ENCODE assay signal across 20 cellular contexts in genomic region chr7:158351051-158351450, GRCh38.
DNase-seq lines count a peak whose midpoint lies in the region; ATAC-seq, FAIRE-seq and TF ChIP-seq lines count a peak whose summit lies in the region.
"Had no signal": no experiment of that assay in that cellular context is flagged by ENCODE, and none has a peak within 500 bp of the region (broad histone marks: within the 10 kb centered on the region; RNA-seq: fewer than 3 reads in every experiment).

No MANE protein-coding gene starts in this region.

- peaks cover 27 to 37% of the 10 kb centered on the region in 2 experiments for H3K4me1 Mint-ChIP-seq in H9
- no peaks in the 10 kb centered on the region for H3K4me1 Mint-ChIP-seq in stimulated activated memory B cell treated with anti-CD40 and anti-IgM and Interleukin-4, amounts not matched to agents 10 μg/mL and 1 μg/mL and 100 μg/mL, for 72 hours
- H3K4me1 Mint-ChIP-seq: CD4-positive, alpha-beta memory T cell had no signal

- peaks cover 53% of the 10 kb centered on the region for H3K27me3 Mint-ChIP-seq in H9 (ENCODE audit: low read depth)
- peaks cover 8% of the 10 kb centered on the region for H3K27me3 Mint-ChIP-seq in stimulated activated memory B cell treated with anti-CD40 and anti-IgM and Interleukin-4, amounts not matched to agents 10 μg/mL and 1 μg/mL and 100 μg/mL, for 72 hours

- peak overlapping the region; percentile 60 to 79; a peak in 4 of 5 replicates for H3K4me3 Mint-ChIP-seq in H9
- H3K4me3 Mint-ChIP-seq in stimulated activated memory B cell treated with anti-CD40 and anti-IgM and Interleukin-4, amounts not matched to agents 10 μg/mL and 1 μg/mL and 100 μg/mL, for 72 hours: no peak overlapping the region
- H3K4me3 Mint-ChIP-seq: CD4-positive, alpha-beta memory T cell had no signal

- H3K27me3 ChIP-seq in H9 (ENCODE audit: insufficient read depth, low read length): peaks cover 3% of the 10 kb centered on the region; the same call in 1 of the 2 replicates
- H3K27me3 ChIP-seq: BE2C had no signal

- peaks cover 5 to 16% (median 5%) of the 10 kb centered on the region in 3 experiments; a peak in 5 of 7 replicates for H3K36me3 Mint-ChIP-seq in H9 (ENCODE audit: insufficient read depth in 1 of 3, low read depth in 3 of 3)
- H3K36me3 Mint-ChIP-seq in stimulated activated memory B cell treated with anti-CD40 and anti-IgM and Interleukin-4, amounts not matched to agents 10 μg/mL and 1 μg/mL and 100 μg/mL, for 72 hours: no peaks in the 10 kb centered on the region
- H3K36me3 Mint-ChIP-seq: CD4-positive, alpha-beta memory T cell had no signal

- WGBS in H9 (ENCODE audit: extremely low coverage, insufficient read length, low lambda C conversion rate): no CpG with 5 or more reads among the region's 11 CpGs

- no peak for FAIRE-seq in D721Med (lab: Jason Lieb, UNC)
- FAIRE-seq: GM19239, HepG2 had no signal

- no peak overlapping the region for H4K8ac ChIP-seq in H9 (replicated peaks; ENCODE audit: insufficient read length, low read depth, low read length)

- no peak overlapping the region for H3K9ac ChIP-seq in H9 (ENCODE audit: extremely low read depth, insufficient read length, low read length)

- peaks cover 16% of the 10 kb centered on the region in 2 experiments for H3K9me3 Mint-ChIP-seq in H9
- H3K9me3 Mint-ChIP-seq in stimulated activated memory B cell treated with anti-CD40 and anti-IgM and Interleukin-4, amounts not matched to agents 10 μg/mL and 1 μg/mL and 100 μg/mL, for 72 hours: peaks cover 8% of the 10 kb centered on the region

- H3T11ph ChIP-seq in H9 (ENCODE audit: low read length): no peak overlapping the region

- H3K9me3 ChIP-seq in H9 (ENCODE audit: control insufficient read depth, low read depth, low read length): no peaks in the 10 kb centered on the region
- H3K9me3 ChIP-seq: BE2C had no signal

- H3K27ac ChIP-seq in H9 (ENCODE audit: insufficient read length, low read depth, low read length): no peak overlapping the region
- no peak overlapping the region for H3K27ac ChIP-seq in coronary artery
- no peak overlapping the region for H3K27ac ChIP-seq in caudate nucleus (ENCODE audit: low read depth, low read length)
- H3K27ac ChIP-seq: PC-9 had no signal

- no peak overlapping the region for H3K23ac ChIP-seq in H9 (ENCODE audit: insufficient read length, low read depth, low read length)

- no peak overlapping the region for H3K18ac ChIP-seq in H9 (ENCODE audit: insufficient read length, low read depth, low read length)

- no peak overlapping the region for H3K27ac Mint-ChIP-seq in H9
- H3K27ac Mint-ChIP-seq in stimulated activated memory B cell treated with anti-CD40 and anti-IgM and Interleukin-4, amounts not matched to agents 10 μg/mL and 1 μg/mL and 100 μg/mL, for 72 hours: no peak overlapping the region
- H3K27ac Mint-ChIP-seq: CD4-positive, alpha-beta memory T cell had no signal

- no peak overlapping the region for H3K4me3 ChIP-seq in coronary artery
- H3K4me3 ChIP-seq: PC-9 had no signal

- DNase-seq in H9 (peak; percentile 37), coronary artery (ENCODE audit: low spot score) (peak; percentile 36), mucosa of gallbladder (ENCODE audit: low spot score) (peak; percentile 3), Ammon's horn (ENCODE audit: low spot score) (no peak), D721Med (ENCODE audit: insufficient read length, low spot score) (no peak), caudate nucleus (lab: John Stamatoyannopoulos, UW) (no peak)
- DNase-seq: BE2C; CD4-positive, alpha-beta memory T cell; DND-41; GF-D8; Karpas-422; MM.1S; NCI-H1105; NCI-H187; NCI-H446; NCI-H748 treated with DMSO at 0.1 percent for 48 hours; PC-9 had no signal

- no peak overlapping the region for H4K5ac ChIP-seq in H9 (ENCODE audit: insufficient read length, low read depth, low read length)

- H3K4me1 ChIP-seq in H9 (ENCODE audit: insufficient read depth, low read length): no peaks in the 10 kb centered on the region
- H3K4me1 ChIP-seq: BE2C had no signal

- H3K23me2 ChIP-seq in H9 (ENCODE audit: insufficient read length, low read depth, low read length, poor library complexity, severe bottlenecking): peaks cover 10% of the 10 kb centered on the region

- no peak overlapping the region for H2BK120ac ChIP-seq in H9 (ENCODE audit: low read depth, low read length, poor library complexity, severe bottlenecking)

- H2BK12ac ChIP-seq in H9 (ENCODE audit: insufficient read length, low read depth, low read length): no peak overlapping the region

- H4K20me1 ChIP-seq in H9 (ENCODE audit: control insufficient read depth, insufficient read depth, insufficient read length): no peaks in the 10 kb centered on the region

- no peak overlapping the region for H2BK15ac ChIP-seq in H9 (ENCODE audit: low read depth, low read length)

- no peak for TF ChIP-seq CTCF in H9 (conservative IDR thresholded peaks at IDR 0.05)
- TF ChIP-seq CTCF in coronary artery (IDR thresholded peaks at IDR 0.05): no peak
- no peak for TF ChIP-seq CTCF in D721Med (IDR thresholded peaks at IDR 0.05; ENCODE audit: insufficient read depth, missing control alignments)

- H3K4me2 ChIP-seq in H9 (ENCODE audit: insufficient read depth, insufficient read length, low read length): peak overlapping the region; percentile 64
- H3K4me2 ChIP-seq: PC-9 had no signal

- H2AFZ ChIP-seq in H9 (ENCODE audit: low read length): no peak overlapping the region
- H2AFZ ChIP-seq: PC-9 had no signal

- no peak overlapping the region for H4K91ac ChIP-seq in H9 (ENCODE audit: insufficient read length, low read depth, low read length)

- no peak overlapping the region for H2BK20ac ChIP-seq in H9 (ENCODE audit: low read depth, low read length, poor library complexity, severe bottlenecking)

- no peaks in the 10 kb centered on the region for H3K79me1 ChIP-seq in H9 (ENCODE audit: insufficient read depth, low read depth, low read length, poor library complexity, severe bottlenecking)

- no peak overlapping the region for H2BK5ac ChIP-seq in H9 (ENCODE audit: insufficient read length, low read length)

- no peak overlapping the region for H3K56ac ChIP-seq in H9 (ENCODE audit: insufficient read length, low read depth, low read length)

- H3K14ac ChIP-seq in H9 (ENCODE audit: insufficient read depth, low read length): no peak overlapping the region

- peak; percentile 56 for ATAC-seq in stimulated activated memory B cell treated with anti-CD40 and anti-IgM and Interleukin-4, amounts not matched to agents 10 μg/mL and 1 μg/mL and 100 μg/mL, for 72 hours
- ATAC-seq: HepG2 had no signal

- no peaks in the 10 kb centered on the region for H3K79me2 ChIP-seq in H9 (ENCODE audit: insufficient read depth, low read length)

- H3K4ac ChIP-seq in H9 (ENCODE audit: low read depth, low read length): no peak overlapping the region

- H2AK5ac ChIP-seq in H9 (ENCODE audit: insufficient read length, low read length): no peak overlapping the region

Comparison
In these comparisons a context has a peak if more than half of its experiments do, and no peak if none do; other contexts are left out.
1. DNase-seq: peak in H9 (single experiment), coronary artery (single experiment) and mucosa of gallbladder (single experiment); none in Ammon's horn (single experiment), D721Med (single experiment) and caudate nucleus (0 of 61).